Comparison of ENCODE assay signal across 8 cellular contexts in genomic region chr2:33321236-33321731, GRCh38.
A peak's percentile ranks its signal among the peaks of the same experiment; 100 is the strongest.
DNase-seq lines count a peak whose midpoint lies in the region; ATAC-seq and TF ChIP-seq lines count a peak whose summit lies in the region.

No MANE protein-coding gene starts in this region.

- no peak for TF ChIP-seq POLR2A in erythroblast (IDR thresholded peaks at IDR 0.05; ENCODE audit: low read length)

- intact Hi-C loops in activated naive CD4-positive, alpha-beta T cell treated with anti-CD3 and anti-CD28 coated beads for 36 hours (cut with micrococcal nuclease), result loop anchor here (1.0 kb wide), 2 partner anchors 49 to 252 kb away; no protein-coding TSS in a partner anchor

- ATAC-seq in HG03469 (IDR thresholded peaks at IDR 0.05; ENCODE audit: unreplicated experiment) (peak; percentile 43), left lobe of liver (no peak)
- peak; percentile 94 for ATAC-seq in stimulated activated naive CD8-positive, alpha-beta T cell treated with anti-CD3 and anti-CD28 coated beads, Interleukin-15, amount 100 ng/mL, for 72 hours

- no peaks in the 10 kb centered on the region for H3K9me3 Mint-ChIP-seq in activated naive CD4-positive, alpha-beta T cell treated with anti-CD3 and anti-CD28 coated beads for 36 hours
- H3K9me3 Mint-ChIP-seq in chondrocyte (ENCODE audit: low read depth), result no peaks in the 10 kb centered on the region
- no peaks in the 10 kb centered on the region for H3K9me3 Mint-ChIP-seq in stimulated activated naive CD8-positive, alpha-beta T cell treated with anti-CD3 and anti-CD28 coated beads, Interleukin-15, amount 100 ng/mL, for 72 hours

- peak overlapping the region; percentile 41 for H3K27ac Mint-ChIP-seq in activated naive CD4-positive, alpha-beta T cell treated with anti-CD3 and anti-CD28 coated beads for 36 hours
- peak overlapping the region; percentile 78 for H3K27ac Mint-ChIP-seq in chondrocyte (ENCODE audit: unreplicated experiment)
- peak overlapping the region in 1 of 2 donors; percentile 54 for H3K27ac Mint-ChIP-seq in stimulated activated naive CD8-positive, alpha-beta T cell treated with anti-CD3 and anti-CD28 coated beads, Interleukin-15, amount 100 ng/mL, for 72 hours

- TF ChIP-seq CTCF in chondrocyte (IDR thresholded peaks at IDR 0.05), result no peak

- H3K4me3 Mint-ChIP-seq in activated naive CD4-positive, alpha-beta T cell treated with anti-CD3 and anti-CD28 coated beads for 36 hours, result no peak overlapping the region
- H3K4me3 Mint-ChIP-seq in chondrocyte (ENCODE audit: unreplicated experiment), result peak overlapping the region; percentile 3
- peak overlapping the region; percentile 8 to 59 for H3K4me3 Mint-ChIP-seq in stimulated activated naive CD8-positive, alpha-beta T cell treated with anti-CD3 and anti-CD28 coated beads, Interleukin-15, amount 100 ng/mL, for 72 hours

- DNase-seq in activated naive CD4-positive, alpha-beta T cell treated with anti-CD3 and anti-CD28 coated beads for 36 hours, result peak; percentile 29
- DNase-seq in activated naive CD4-positive, alpha-beta T cell treated with anti-CD3 and anti-CD28 coated beads, Interleukin-2, amount 50 U/mL, for 16 hours, result no peak
- DNase-seq in chondrocyte (ENCODE audit: low spot score), result no peak
- peak; percentile 53 to 77 for DNase-seq in stimulated activated naive CD8-positive, alpha-beta T cell treated with anti-CD3 and anti-CD28 coated beads, Interleukin-15, amount 100 ng/mL, for 72 hours
- no peak for DNase-seq in erythroblast (lab: John Stamatoyannopoulos, UW)
- DNase-seq in SIG-M5 (lab: John Stamatoyannopoulos, UW), result no peak
- DNase-seq in left lobe of liver (ENCODE audit: low spot score), result no peak

- no peaks in the 10 kb centered on the region for H3K36me3 Mint-ChIP-seq in activated naive CD4-positive, alpha-beta T cell treated with anti-CD3 and anti-CD28 coated beads for 36 hours (ENCODE audit: low read depth)
- peaks cover 19% of the 10 kb centered on the region for H3K36me3 Mint-ChIP-seq in chondrocyte (ENCODE audit: low read depth)

- H3K4me1 Mint-ChIP-seq in activated naive CD4-positive, alpha-beta T cell treated with anti-CD3 and anti-CD28 coated beads for 36 hours (ENCODE audit: low read depth), result peaks cover 17% of the 10 kb centered on the region
- H3K4me1 Mint-ChIP-seq in chondrocyte (ENCODE audit: low read depth), result peaks cover 33% of the 10 kb centered on the region
- H3K4me1 Mint-ChIP-seq in stimulated activated naive CD8-positive, alpha-beta T cell treated with anti-CD3 and anti-CD28 coated beads, Interleukin-15, amount 100 ng/mL, for 72 hours, result peaks cover 26% of the 10 kb centered on the region

- CTCF ChIA-PET in activated naive CD4-positive, alpha-beta T cell treated with anti-CD3 and anti-CD28 coated beads for 36 hours (lab: Charles Lee), result no interaction called here

- peaks cover 9% of the 10 kb centered on the region for H3K27me3 Mint-ChIP-seq in activated naive CD4-positive, alpha-beta T cell treated with anti-CD3 and anti-CD28 coated beads for 36 hours (ENCODE audit: low read depth)
- no peaks in the 10 kb centered on the region for H3K27me3 Mint-ChIP-seq in chondrocyte (ENCODE audit: low read depth)
- H3K27me3 Mint-ChIP-seq in stimulated activated naive CD8-positive, alpha-beta T cell treated with anti-CD3 and anti-CD28 coated beads, Interleukin-15, amount 100 ng/mL, for 72 hours, result peaks cover 26% of the 10 kb centered on the region

Comparison
In these comparisons a context has a peak if more than half of its experiments do, and no peak if none do; other contexts are left out.
1. DNase-seq: peak in activated naive CD4-positive, alpha-beta T cell treated with anti-CD3 and anti-CD28 coated beads for 36 hours (single experiment) and stimulated activated naive CD8-positive, alpha-beta T cell treated with anti-CD3 and anti-CD28 coated beads, Interleukin-15, amount 100 ng/mL, for 72 hours (2 of 2); none in activated naive CD4-positive, alpha-beta T cell treated with anti-CD3 and anti-CD28 coated beads, Interleukin-2, amount 50 U/mL, for 16 hours (single experiment), chondrocyte (single experiment), erythroblast (0 of 2), SIG-M5 (single experiment) and left lobe of liver (single experiment).